8 cellular contexts compared by ENCODE assay signal in genomic region chr19:12665281-12665573, GRCh38. TPM values are rescaled to one million over a fixed set of nuclear protein-coding genes. Genes with fewer than 3 reads are reported as not detected.
DNase-seq lines count a peak whose midpoint lies in the region; ATAC-seq and TF ChIP-seq lines count a peak whose summit lies in the region.

No MANE protein-coding gene starts in this region.

- H3K27me3 ChIP-seq in GM06990 (replicated peaks; ENCODE audit: control insufficient read depth, insufficient read depth, low read length): no peaks in the 10 kb centered on the region
- H3K27me3 ChIP-seq in adrenal gland: no peaks in the 10 kb centered on the region
- no peaks in the 10 kb centered on the region for H3K27me3 ChIP-seq in neural progenitor cell
- H3K27me3 ChIP-seq in smooth muscle cell (ENCODE audit: low read depth): no peaks in the 10 kb centered on the region

- DNase-seq in GM06990 (ENCODE audit: extremely low read depth, insufficient read length) (peak; percentile 46), adrenal gland (peak in 4 of 7 donors; percentile 60 to 74 (median 68)), neural progenitor cell (ENCODE audit: low spot score) (no peak), smooth muscle cell (lab: John Stamatoyannopoulos, UW; ENCODE audit: unreplicated experiment) (no peak), NCI-H2196 (lab: John Stamatoyannopoulos, UW; ENCODE audit: unreplicated experiment) (no peak), left lobe of liver (ENCODE audit: low spot score) (no peak), epidermal melanocyte (ENCODE audit: insufficient read length, low spot score) (no peak)

- H2AFZ ChIP-seq in neural progenitor cell (replicated peaks): no peak overlapping the region
- no peak overlapping the region for H2AFZ ChIP-seq in smooth muscle cell (ENCODE audit: low read depth)

- H3K4me2 ChIP-seq in neural progenitor cell (no peak overlapping the region), smooth muscle cell (no peak overlapping the region)

- intact Hi-C loops in adrenal gland (cut with DNase I): loop anchor here in 1 of 2 donors (5.0 kb wide), 1 partner anchor 53 kb away; the partner anchor contains the start of genes ZNF490 and ZNF791

- H3F3A ChIP-seq in neural progenitor cell (ENCODE audit: low read depth): peaks cover 20% of the 10 kb centered on the region
- H3F3A ChIP-seq in smooth muscle cell (ENCODE audit: low read depth): no peaks in the 10 kb centered on the region

- peaks cover 9% of the 10 kb centered on the region for H3K27me3 Mint-ChIP-seq in neural progenitor cell (ENCODE audit: insufficient read depth, low read depth)

- H3K4me1 ChIP-seq in adrenal gland (replicated peaks in 1 of 2): peaks cover 13 to 31% of the 10 kb centered on the region in 2 donors
- peaks cover 7% of the 10 kb centered on the region for H3K4me1 ChIP-seq in neural progenitor cell
- peaks cover 13% of the 10 kb centered on the region for H3K4me1 ChIP-seq in smooth muscle cell (ENCODE audit: low read depth)

- TF ChIP-seq CTCF in GM06990 (IDR thresholded peaks at IDR 0.05; ENCODE audit: insufficient read depth, low read length, poor library complexity, severe bottlenecking) (no peak), adrenal gland (IDR thresholded peaks at IDR 0.05) (no peak), neural progenitor cell (IDR thresholded peaks at IDR 0.05) (no peak), smooth muscle cell (IDR thresholded peaks at IDR 0.05; ENCODE audit: borderline replicate concordance, insufficient read depth, poor library complexity, severe bottlenecking) (no peak)

- peaks cover 30% of the 10 kb centered on the region for H3K4me1 Mint-ChIP-seq in neural progenitor cell

- H3K36me3 Mint-ChIP-seq in neural progenitor cell: peaks cover 5% of the 10 kb centered on the region

- H3K27ac ChIP-seq in adrenal gland (peak overlapping the region in 1 of 5 donors; percentile 72), neural progenitor cell (no peak overlapping the region), smooth muscle cell (ENCODE audit: low read depth) (no peak overlapping the region)

- H3K4me3 ChIP-seq in GM06990 (replicated peaks; ENCODE audit: low read depth, low read length) (peak overlapping the region; percentile 89), adrenal gland (peak overlapping the region in 1 of 4 donors; percentile 80), neural progenitor cell (no peak overlapping the region), smooth muscle cell (no peak overlapping the region)

- peak; percentile 74 for TF ChIP-seq POLR2A in Raji (IDR thresholded peaks at IDR 0.05; ENCODE audit: insufficient read depth, low read depth, low read length)
- TF ChIP-seq POLR2A in adrenal gland (IDR thresholded peaks at IDR 0.05): no peak

- no peak overlapping the region for H3K27ac Mint-ChIP-seq in neural progenitor cell

- H3K79me2 ChIP-seq in neural progenitor cell (ENCODE audit: low read depth) (peaks cover 37% of the 10 kb centered on the region), smooth muscle cell (ENCODE audit: low read depth) (peaks cover 26% of the 10 kb centered on the region)

- no peaks in the 10 kb centered on the region for H4K20me1 ChIP-seq in neural progenitor cell (ENCODE audit: low read depth)
- no peaks in the 10 kb centered on the region for H4K20me1 ChIP-seq in smooth muscle cell (ENCODE audit: low read depth)

- no peak for ATAC-seq in left lobe of liver

- 58 to 83% (median 79%) methylated on average over 7 to 10 of the region's 10 CpGs for whole genome bisulfite sequencing in adrenal gland, 4 donors
- WGBS in smooth muscle cell (ENCODE audit: low lambda C conversion rate): 96% methylated on average over 10 of the region's 10 CpGs

- H3K4me3 Mint-ChIP-seq in neural progenitor cell: peak overlapping the region; percentile 35

- H3K9me3 Mint-ChIP-seq in neural progenitor cell: no peaks in the 10 kb centered on the region

- H3K36me3 ChIP-seq in GM06990 (ENCODE audit: control insufficient read depth, insufficient read depth, low read length) (peaks cover 29% of the 10 kb centered on the region), adrenal gland (replicated peaks in 1 of 2) (peaks cover 0 to 37% of the 10 kb centered on the region in 2 donors), neural progenitor cell (no peaks in the 10 kb centered on the region), smooth muscle cell (ENCODE audit: low read depth) (peaks cover 4% of the 10 kb centered on the region)

- no peaks in the 10 kb centered on the region for H3K9me3 ChIP-seq in adrenal gland (replicated peaks in 1 of 3)
- no peaks in the 10 kb centered on the region for H3K9me3 ChIP-seq in neural progenitor cell (ENCODE audit: low read depth)
- H3K9me3 ChIP-seq in smooth muscle cell (replicated peaks; ENCODE audit: low read depth): no peaks in the 10 kb centered on the region

- H3K9ac ChIP-seq in neural progenitor cell (no peak overlapping the region), smooth muscle cell (ENCODE audit: low read depth) (no peak overlapping the region)

RNA-seq across cellular contexts. Expression of gene MAN2B1, which starts 1.3 kb away (rescaled TPM):
- total RNA-seq in adrenal gland (100 to 1,000 TPM in 6 of 8 donors, 10 to 100 TPM in 2; 69.3 to 131 (median 113) TPM), neural progenitor cell (ENCODE audit: low replicate concordance) (35.8 and 73.6 TPM in 2 replicates), smooth muscle cell (69.2 and 77.9 TPM in 2 replicates), left lobe of liver (54.8 TPM)
- polyA plus RNA-seq in adrenal gland (100 to 1,000 TPM in 2 of 3 donors, 10 to 100 TPM in 1; 19.5 to 194 (median 152) TPM), smooth muscle cell (46.1 and 51.0 TPM in 2 replicates)

RNA-seq across cellular contexts. Expression of gene WDR83, which starts 1.4 kb away (rescaled TPM):
- total RNA-seq in adrenal gland (10 to 100 TPM; 11.4 to 20.5 (median 15.0) TPM), neural progenitor cell (ENCODE audit: low replicate concordance) (11.0 and 15.9 TPM in 2 replicates), smooth muscle cell (4.8 and 12.4 TPM in 2 replicates), left lobe of liver (3.8 TPM)
- polyA plus RNA-seq in adrenal gland (10 to 100 TPM in 2 of 3 donors, 1 to 10 TPM in 1; 3.9 to 68.5 (median 56.1) TPM), smooth muscle cell (21.6 TPM in 2 replicates)

RNA-seq across cellular contexts. Expression of gene DHPS, which starts 16.5 kb away (rescaled TPM):
- total RNA-seq in adrenal gland (100 to 1,000 TPM in 5 of 8 donors, 10 to 100 TPM in 3; 80.4 to 197 (median 124) TPM), neural progenitor cell (ENCODE audit: low replicate concordance) (78.3 and 108 TPM in 2 replicates), smooth muscle cell (44.0 and 67.6 TPM in 2 replicates), left lobe of liver (41.6 TPM)
- polyA plus RNA-seq in adrenal gland (100 to 1,000 TPM in 2 of 3 donors, 10 to 100 TPM in 1; 64.5 to 166 (median 137) TPM), smooth muscle cell (43.9 and 57.3 TPM in 2 replicates)

RNA-seq across cellular contexts. Expression of gene GNG14, which starts 22.6 kb away (rescaled TPM):
- total RNA-seq in adrenal gland: not detected
- not detected for polyA plus RNA-seq in adrenal gland
- total RNA-seq in neural progenitor cell (ENCODE audit: low replicate concordance): not detected in 2 replicates
- not detected in 2 replicates for total RNA-seq in smooth muscle cell
- 2.0 TPM in 1 of 2 replicates, not detected in the other for polyA plus RNA-seq in smooth muscle cell
- total RNA-seq in left lobe of liver: not detected

RNA-seq across cellular contexts. Expression of gene FBXW9, which starts 31.2 kb away (rescaled TPM):
- total RNA-seq in adrenal gland (10 to 100 TPM in 4 of 8 donors, 1 to 10 TPM in 4; 6.9 to 14.7 (median 10.6) TPM), neural progenitor cell (ENCODE audit: low replicate concordance) (4.0 and 21.4 TPM in 2 replicates), smooth muscle cell (9.1 and 9.5 TPM in 2 replicates), left lobe of liver (3.3 TPM)
- polyA plus RNA-seq in adrenal gland (1 to 10 TPM; 2.1 to 6.8 (median 6.4) TPM), smooth muscle cell (16.7 and 17.3 TPM in 2 replicates)

Comparison
In these comparisons a context has a peak if more than half of its experiments do, and no peak if none do; other contexts are left out.
1. DNase-seq: peak in GM06990 (single experiment) and adrenal gland (4 of 7); none in neural progenitor cell (single experiment), smooth muscle cell (single experiment), NCI-H2196 (single experiment), left lobe of liver (single experiment) and epidermal melanocyte (single experiment).